ENCODE assay signal across 16 cellular contexts in the genomic region with DNA sequence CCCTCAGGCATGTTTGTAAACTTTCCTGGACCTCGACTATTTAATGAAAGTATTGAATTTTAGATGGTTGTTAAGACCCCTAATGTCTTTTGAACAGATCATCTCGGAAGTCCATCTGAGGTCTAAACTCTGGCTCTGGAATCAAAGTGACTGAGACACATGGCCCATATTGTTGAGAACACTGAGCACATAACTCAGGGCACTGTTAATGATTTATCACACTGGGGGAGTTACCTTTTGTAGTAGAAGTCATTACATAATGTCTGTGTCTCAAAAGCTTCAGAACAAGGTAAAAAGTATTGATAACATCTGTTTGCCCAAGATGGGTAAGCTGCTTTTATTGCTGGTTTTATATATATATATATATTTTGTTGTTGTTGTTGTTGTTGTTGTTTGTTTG.
A peak's percentile ranks its signal among the peaks of the same experiment; 100 is the strongest.
DNase-seq lines count a peak whose midpoint lies in the region; ATAC-seq and TF ChIP-seq lines count a peak whose summit lies in the region.
"Had no signal": no experiment of that assay in that cellular context is flagged by ENCODE, and none has a peak within 500 bp of the region (broad histone marks: within the 10 kb centered on the region; RNA-seq: fewer than 3 reads in every experiment).

No MANE protein-coding gene starts in this region.

- 67% methylated on average over 2 of the region's 2 CpGs for WGBS in hepatocyte (ENCODE audit: low lambda C conversion rate, missing lambda C conversion rate)
- 46% methylated on average over 2 of the region's 2 CpGs for WGBS in esophagus muscularis mucosa
- WGBS in mesendoderm (ENCODE audit: extremely low coverage, insufficient coverage, low lambda C conversion rate): no CpG with 5 or more reads among the region's 2 CpGs

- no peaks in the 10 kb centered on the region for H3K4me1 Mint-ChIP-seq in activated T-cell treated with anti-CD3 and anti-CD28 coated beads, Interleukin-2, amount 50 U/mL, for 72 hours (ENCODE audit: low read depth)
- H3K4me1 Mint-ChIP-seq: B cell; CD4-positive, alpha-beta memory T cell; IgD-negative memory B cell had no signal

- no peak overlapping the region for H4K8ac ChIP-seq in mesendoderm (ENCODE audit: low read depth, low read length)

- H2BK15ac ChIP-seq in mesendoderm (replicated peaks; ENCODE audit: low read depth): no peak overlapping the region

- H3K27me3 ChIP-seq in hepatocyte (no peaks in the 10 kb centered on the region), esophagus muscularis mucosa (no peaks in the 10 kb centered on the region), mesendoderm (ENCODE audit: insufficient read depth, low read length, poor library complexity) (no peaks in the 10 kb centered on the region)

- H3K9me3 ChIP-seq in hepatocyte (ENCODE audit: low read depth): peaks cover 5% of the 10 kb centered on the region
- H3K9me3 ChIP-seq in esophagus muscularis mucosa: peaks cover 0 to 10% (median 2%) of the 10 kb centered on the region in 4 donors

- H3K4me1 ChIP-seq in hepatocyte (ENCODE audit: insufficient read depth) (peaks cover 13% of the 10 kb centered on the region), esophagus muscularis mucosa (peaks cover 0 to 3% (median 0%) of the 10 kb centered on the region in 4 donors), mesendoderm (ENCODE audit: control insufficient read depth, low read depth, low read length) (no peaks in the 10 kb centered on the region)

- H2BK120ac ChIP-seq in mesendoderm (ENCODE audit: low read depth, low read length): no peak overlapping the region

- H3K9me2 ChIP-seq in hepatocyte (replicated peaks; ENCODE audit: insufficient read depth): no peaks in the 10 kb centered on the region

- no peaks in the 10 kb centered on the region for H3K27me3 Mint-ChIP-seq in activated T-cell treated with anti-CD3 and anti-CD28 coated beads, Interleukin-2, amount 50 U/mL, for 72 hours (ENCODE audit: low read depth)

- peak; percentile 82 for ATAC-seq in left colon
- ATAC-seq in activated T-cell treated with anti-CD3 and anti-CD28 coated beads, Interleukin-2, amount 50 U/mL, for 72 hours (replicated peaks in 1 of 2): no peak
- ATAC-seq: HCT116 had no signal

- H3K56ac ChIP-seq in mesendoderm (ENCODE audit: low read length): no peak overlapping the region

- H3K9me3 Mint-ChIP-seq in activated T-cell treated with anti-CD3 and anti-CD28 coated beads, Interleukin-2, amount 50 U/mL, for 72 hours: no peaks in the 10 kb centered on the region

- intact Hi-C loops in left colon (cut with DNase I, micrococcal nuclease): no loop called here
- intact Hi-C loops in esophagus muscularis mucosa (cut with DNase I): no loop called here

- no peak overlapping the region for H4K5ac ChIP-seq in mesendoderm (ENCODE audit: low read length)

- no peak overlapping the region for H2AFZ ChIP-seq in hepatocyte
- H2AFZ ChIP-seq: GM23248 had no signal

- H3K4me3 Mint-ChIP-seq in activated T-cell treated with anti-CD3 and anti-CD28 coated beads, Interleukin-2, amount 50 U/mL, for 72 hours: no peak overlapping the region
- H3K4me3 Mint-ChIP-seq: B cell; CD4-positive, alpha-beta memory T cell; IgD-negative memory B cell had no signal

- TF ChIP-seq POLR2A in esophagus muscularis mucosa (IDR thresholded peaks at IDR 0.05; ENCODE audit: low read depth): no peak

- no peak overlapping the region for H2AK5ac ChIP-seq in mesendoderm (ENCODE audit: low read length)

- no peaks in the 10 kb centered on the region for H4K20me1 ChIP-seq in hepatocyte (ENCODE audit: insufficient read depth, poor library complexity, severe bottlenecking)

- H3K4me3 ChIP-seq in hepatocyte (no peak overlapping the region), esophagus muscularis mucosa (no peak overlapping the region), mesendoderm (ENCODE audit: low read length) (no peak overlapping the region)
- H3K4me3 ChIP-seq: GM23248 had no signal

- H3K36me3 Mint-ChIP-seq in activated T-cell treated with anti-CD3 and anti-CD28 coated beads, Interleukin-2, amount 50 U/mL, for 72 hours (ENCODE audit: insufficient read depth in 2 of 2): no peaks in the 10 kb centered on the region
- H3K36me3 Mint-ChIP-seq: CD4-positive, alpha-beta memory T cell had no signal

- H3K27ac ChIP-seq in hepatocyte (peak overlapping the region; percentile 72), esophagus muscularis mucosa (replicated peaks in 1 of 4) (no peak overlapping the region), mesendoderm (ENCODE audit: low read depth, low read length) (no peak overlapping the region)
- H3K27ac ChIP-seq: GM23248, HL-60 had no signal

- TF ChIP-seq EP300 in esophagus muscularis mucosa (IDR thresholded peaks at IDR 0.05): no peak

- H3K36me3 ChIP-seq in hepatocyte (replicated peaks; ENCODE audit: insufficient read depth, low read depth) (no peaks in the 10 kb centered on the region), esophagus muscularis mucosa (no peaks in the 10 kb centered on the region), mesendoderm (ENCODE audit: control insufficient read depth, insufficient read depth, low read length) (no peaks in the 10 kb centered on the region)

- peak; percentile 59 for DNase-seq in HuH-7 (ENCODE audit: low spot score)
- DNase-seq in hepatocyte (ENCODE audit: low spot score): peak; percentile 48
- no peak for DNase-seq in left colon
- no peak for DNase-seq in hepatic stellate cell (ENCODE audit: low spot score)
- no peak for DNase-seq in esophagus muscularis mucosa (ENCODE audit: extremely low spot score)
- DNase-seq in mesendoderm: no peak
- no peak for DNase-seq in activated T-cell treated with anti-CD3 and anti-CD28 coated beads, Interleukin-2, amount 50 U/mL, for 72 hours
- DNase-seq: C1 segment of cervical spinal cord; CD4-positive, alpha-beta memory T cell; DND-41; GF-D8; GM23248 had no signal

- no peak overlapping the region for H3K23ac ChIP-seq in mesendoderm (ENCODE audit: low read length)

- H3K27ac Mint-ChIP-seq in activated T-cell treated with anti-CD3 and anti-CD28 coated beads, Interleukin-2, amount 50 U/mL, for 72 hours: no peak overlapping the region
- H3K27ac Mint-ChIP-seq: B cell; CD4-positive, alpha-beta memory T cell; IgD-negative memory B cell had no signal

- no peak overlapping the region for H3K4ac ChIP-seq in mesendoderm (ENCODE audit: low read depth, low read length)

- H3K79me2 ChIP-seq in hepatocyte: no peaks in the 10 kb centered on the region
- H3K79me2 ChIP-seq in mesendoderm (ENCODE audit: control insufficient read depth, insufficient read depth, low read length): no peaks in the 10 kb centered on the region

- H3K4me2 ChIP-seq in hepatocyte (no peak overlapping the region), mesendoderm (ENCODE audit: low read length) (no peak overlapping the region)

- no peak for TF ChIP-seq CTCF in hepatocyte (IDR thresholded peaks at IDR 0.05; ENCODE audit: poor library complexity)
- no peak for TF ChIP-seq CTCF in esophagus muscularis mucosa (IDR thresholded peaks at IDR 0.05)

- no peak overlapping the region for H3K18ac ChIP-seq in mesendoderm (ENCODE audit: low read length)

- no peaks in the 10 kb centered on the region for H3K79me1 ChIP-seq in mesendoderm (ENCODE audit: low read length)

- H3K9ac ChIP-seq in mesendoderm (ENCODE audit: low read length): no peak overlapping the region
- H3K9ac ChIP-seq: GM23248 had no signal

- H2BK5ac ChIP-seq in mesendoderm (ENCODE audit: low read length): no peak overlapping the region

Comparison
In these comparisons a context has a peak if more than half of its experiments do, and no peak if none do; other contexts are left out.
1. DNase-seq: peak in HuH-7 (single experiment) and hepatocyte (single experiment); none in left colon (0 of 2), hepatic stellate cell (single experiment), esophagus muscularis mucosa (single experiment), mesendoderm (single experiment) and activated T-cell treated with anti-CD3 and anti-CD28 coated beads, Interleukin-2, amount 50 U/mL, for 72 hours (0 of 2).